In the genomic region with DNA sequence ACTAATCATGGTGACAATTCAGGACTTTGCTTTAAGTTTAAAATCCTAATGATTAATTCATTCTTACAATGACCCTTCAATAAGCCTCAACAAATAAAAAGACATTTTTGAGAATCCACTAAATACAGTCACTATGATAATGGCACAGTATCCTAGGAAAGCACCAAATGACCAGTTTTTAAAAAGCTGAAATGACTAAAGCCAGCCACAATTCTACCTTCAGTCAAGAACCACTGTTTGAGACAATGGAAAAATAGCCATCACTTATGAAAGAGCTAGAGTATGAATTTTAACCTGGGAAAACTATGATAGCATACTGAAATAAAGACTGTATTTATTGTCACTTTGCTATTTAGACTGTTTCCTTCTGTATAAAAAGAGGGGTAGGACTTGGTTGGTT, we compare ENCODE assay signal across 1 cellular context.
TF ChIP-seq lines count a peak whose summit lies in the region.

No MANE protein-coding gene starts in this region.

TF ChIP-seq in liver, 16 proteins besides CTCF, POLR2A, EP300 and RAD21 (continued from another document):
- TF ChIP-seq SP1 (IDR thresholded peaks at IDR 0.05) (no peak), GABPA (IDR thresholded peaks at IDR 0.05 in 1 of 2, conservative IDR thresholded peaks at IDR 0.05 in 1 of 2) (no peak), RXRA (IDR thresholded peaks at IDR 0.05) (no peak)
TF ChIP-seq in liver: peak in this region for 0.
